ENCODE assay signal across 8 cellular contexts in genomic region chr19:18541992-18542935, GRCh38. TPM values are rescaled to one million over a fixed set of nuclear protein-coding genes. Genes with fewer than 3 reads are reported as not detected.
DNase-seq lines count a peak whose midpoint lies in the region; ATAC-seq and TF ChIP-seq lines count a peak whose summit lies in the region.

No MANE protein-coding gene starts in this region.

- TF ChIP-seq CTCF in 22Rv1 (IDR thresholded peaks at IDR 0.05) (no peak), astrocyte of the spinal cord (IDR thresholded peaks at IDR 0.05; ENCODE audit: low read depth, low read length) (no peak), lower leg skin (IDR thresholded peaks at IDR 0.05) (no peak), upper lobe of right lung (IDR thresholded peaks at IDR 0.05) (no peak)

- peak; percentile 1 for ATAC-seq in upper lobe of right lung
- ATAC-seq in HG03571 (IDR thresholded peaks at IDR 0.05; ENCODE audit: unreplicated experiment): no peak

- intact Hi-C loops in lower leg skin (cut with DNase I; ENCODE audit: low total_unique reads) (no loop called here), upper lobe of right lung (cut with DNase I) (no loop called here)

- H3K9me3 ChIP-seq in HUES6 (ENCODE audit: control insufficient read depth, insufficient read depth, low read depth, low read length) (no peaks in the 10 kb centered on the region), upper lobe of right lung (no peaks in the 10 kb centered on the region)

- H3K27ac ChIP-seq in 22Rv1: peak overlapping the region; percentile 66
- no peak overlapping the region for H3K27ac ChIP-seq in HUES6 (ENCODE audit: low read depth, low read length)
- H3K27ac ChIP-seq in upper lobe of right lung: peak overlapping the region; percentile 71

- H3K4me1 ChIP-seq in HUES6 (ENCODE audit: control insufficient read depth, insufficient read depth, low read length) (peaks cover 6% of the 10 kb centered on the region), upper lobe of right lung (peaks cover 15% of the 10 kb centered on the region)

- H3K4me3 ChIP-seq in HUES6 (ENCODE audit: low read depth, low read length) (peak overlapping the region; percentile 84), astrocyte of the spinal cord (ENCODE audit: low read depth, low read length) (peak overlapping the region; percentile 64), lower leg skin (ENCODE audit: low read depth, poor library complexity, severe bottlenecking) (peak overlapping the region; percentile 61), upper lobe of right lung (peak overlapping the region; percentile 54)

- peak overlapping the region; percentile 45 for H3K9ac ChIP-seq in HUES6 (ENCODE audit: low read length)

- no peak for DNase-seq in astrocyte of the spinal cord (ENCODE audit: low read depth, low spot score)
- DNase-seq in lower leg skin (ENCODE audit: low spot score in 2 of 2): no peak
- DNase-seq in upper lobe of right lung: no peak
- no peak for DNase-seq in AG20443 (ENCODE audit: low spot score)
- DNase-seq in mesenteric fat pad (ENCODE audit: low spot score): no peak

- H3K27me3 ChIP-seq in HUES6 (ENCODE audit: control insufficient read depth, insufficient read depth, low read length) (no peaks in the 10 kb centered on the region), upper lobe of right lung (no peaks in the 10 kb centered on the region)

- 15 to 19% methylated on average over 11 of the region's 11 CpGs for WGBS in lower leg skin, 2 donors

- in situ Hi-C loops in astrocyte of the spinal cord (cut with HindIII; ENCODE audit: low sequenced_read_pairs): no loop called here

- H3K36me3 ChIP-seq in HUES6 (ENCODE audit: control insufficient read depth, insufficient read depth, low read length) (peaks cover 44% of the 10 kb centered on the region), upper lobe of right lung (peaks cover 40% of the 10 kb centered on the region)

- TF ChIP-seq POLR2A in lower leg skin (IDR thresholded peaks at IDR 0.05): no peak

RNA-seq across cellular contexts. Expression of gene FKBP8, which starts 1.1 kb away (rescaled TPM):
- total RNA-seq in lower leg skin (100 to 1,000 TPM; 248 to 285 (median 263) TPM), upper lobe of right lung (201 TPM), mesenteric fat pad (176 TPM)

RNA-seq across cellular contexts. Expression of gene KXD1, which starts 15.4 kb away (rescaled TPM):
- total RNA-seq in lower leg skin (10 to 100 TPM; 61.9 to 98.5 (median 89.7) TPM), upper lobe of right lung (68.3 TPM), mesenteric fat pad (90.9 TPM)

RNA-seq across cellular contexts. Expression of gene ELL, which starts 20.4 kb away (rescaled TPM):
- total RNA-seq in lower leg skin (10 to 100 TPM; 21.5 to 37.9 (median 24.8) TPM), upper lobe of right lung (17.7 TPM), mesenteric fat pad (38.4 TPM)

RNA-seq across cellular contexts. Expression of gene UBA52, which starts 29.4 kb away (rescaled TPM):
- total RNA-seq in lower leg skin: 1,000 to 10,000 TPM in 1 of 4 donors, 100 to 1,000 TPM in 3; 625 to 1,001 (median 848) TPM
- 840 TPM for total RNA-seq in upper lobe of right lung
- total RNA-seq in mesenteric fat pad: 959 TPM

RNA-seq across cellular contexts. Expression of gene REX1BD, which starts 46.3 kb away (rescaled TPM):
- total RNA-seq in lower leg skin (100 to 1,000 TPM in 3 of 4 donors, 10 to 100 TPM in 1; 91.8 to 119 (median 107) TPM), upper lobe of right lung (57.1 TPM), mesenteric fat pad (52.7 TPM)
